8 cellular contexts compared by ENCODE assay signal in genomic region chr17:21126645-21127507, GRCh38. TPM values are rescaled to one million over a fixed set of nuclear protein-coding genes. Genes with fewer than 3 reads are reported as not detected.
A peak's percentile ranks its signal among the peaks of the same experiment; 100 is the strongest.
DNase-seq lines count a peak whose midpoint lies in the region; ATAC-seq and TF ChIP-seq lines count a peak whose summit lies in the region.

DHRS7B (plus strand) TSS chr17:21126964; CDS start chr17:21126972, 8 bp downstream.

- WGBS in adrenal gland, 4 donors, result 0% methylated on average over 26 to 66 of the region's 66 CpGs
- 0 to 1% (median 1%) methylated on average over 27 to 66 of the region's 66 CpGs for WGBS in heart left ventricle, 4 donors
- 0 to 1% methylated on average over 27 to 55 of the region's 66 CpGs for WGBS in upper lobe of left lung, 2 donors

- H3K4me1 ChIP-seq in adrenal gland (replicated peaks in 1 of 2), result peaks cover 6 to 17% of the 10 kb centered on the region in 2 donors
- H3K4me1 ChIP-seq in heart left ventricle, result peaks cover 3 to 65% (median 19%) of the 10 kb centered on the region in 12 donors
- H3K4me1 ChIP-seq in upper lobe of left lung, result peaks cover 12 to 32% (median 19%) of the 10 kb centered on the region in 4 donors

- no peak for TF ChIP-seq CTCF in GM12875 (IDR thresholded peaks at IDR 0.05; ENCODE audit: borderline replicate concordance, insufficient read depth, low read depth, low read length)
- no peak for TF ChIP-seq CTCF in adrenal gland (IDR thresholded peaks at IDR 0.05)
- TF ChIP-seq CTCF in heart left ventricle (IDR thresholded peaks at IDR 0.05), result peak in 2 of 12 donors; percentile 10 to 16
- TF ChIP-seq CTCF in upper lobe of left lung (IDR thresholded peaks at IDR 0.05), result peak in 1 of 6 experiments; percentile 18

- H3K36me3 ChIP-seq in adrenal gland (replicated peaks in 1 of 2) (no peaks in the 10 kb centered on the region), heart left ventricle (no peaks in the 10 kb centered on the region), upper lobe of left lung (no peaks in the 10 kb centered on the region)

- DNase-seq in NCI-H1436 (lab: John Stamatoyannopoulos, UW) (peak; percentile 99), T-cell (peak; percentile 87 to 96 (median 94)), adrenal gland (peak; percentile 94 to 98 (median 96)), heart left ventricle (peak; percentile 95 to 98 (median 98)), posterior cingulate gyrus (peak; percentile 93 to 99 (median 96)), upper lobe of left lung (peak; percentile 95 to 96)

- CTCF ChIA-PET in T-cell (lab: Charles Lee), result interaction anchor here (0.5 to 1.2 kb wide), 5 partner anchors 84 to 1117 kb away, joined by 3 to 4 read pairs (median 3); no protein-coding TSS in a partner anchor

- H3K4me3 Mint-ChIP-seq in T-cell, result peak within 1 kb of the TSS; percentile 90 to 96 (median 91)

- no peaks in the 10 kb centered on the region for H3K27me3 Mint-ChIP-seq in T-cell

- H3K4me3 ChIP-seq in GM12875 (ENCODE audit: low read depth, low read length) (peak within 1 kb of the TSS; percentile 98), adrenal gland (peak within 1 kb of the TSS; percentile 0 to 97 (median 46)), heart left ventricle (peak within 1 kb of the TSS; percentile 58 to 95 (median 72)), upper lobe of left lung (peak within 1 kb of the TSS; percentile 46 to 82 (median 70))

- no peaks in the 10 kb centered on the region for H3K36me3 Mint-ChIP-seq in T-cell

- TF ChIP-seq EP300 in upper lobe of left lung (IDR thresholded peaks at IDR 0.05), result peak in 1 of 4 donors; percentile 10

- H3K27me3 ChIP-seq in adrenal gland (no peaks in the 10 kb centered on the region), heart left ventricle (no peaks in the 10 kb centered on the region), upper lobe of left lung (no peaks in the 10 kb centered on the region)

- H3K27ac ChIP-seq in adrenal gland, result peak within 1 kb of the TSS; percentile 73 to 91 (median 87)
- peak within 1 kb of the TSS; percentile 51 to 96 (median 88) for H3K27ac ChIP-seq in heart left ventricle
- peak within 1 kb of the TSS; percentile 91 to 96 (median 94) for H3K27ac ChIP-seq in upper lobe of left lung

- H3K4me1 Mint-ChIP-seq in T-cell, result peaks cover 39 to 47% (median 40%) of the 10 kb centered on the region in 3 donors

- TF ChIP-seq POLR2A in adrenal gland (IDR thresholded peaks at IDR 0.05), result peak in 1 of 2 donors; percentile 57
- peak in 1 of 2 donors; percentile 68 for TF ChIP-seq POLR2A in heart left ventricle (IDR thresholded peaks at IDR 0.05)
- peak in 3 of 4 donors; percentile 58 to 84 (median 75) for TF ChIP-seq POLR2A in upper lobe of left lung (IDR thresholded peaks at IDR 0.05)

- ATAC-seq in HG02798 (IDR thresholded peaks at IDR 0.05; ENCODE audit: poor library complexity, unreplicated experiment) (peak; percentile 96), T-cell (replicated peaks in 1 of 4) (peak; percentile 90 to 94 (median 92)), heart left ventricle (peak; percentile 92 to 97 (median 97)), upper lobe of left lung (ENCODE audit: low FRiP score in 2 of 2) (peak; percentile 96 to 98)

- peak within 1 kb of the TSS; percentile 89 to 97 for H3K27ac Mint-ChIP-seq in T-cell

- H3K9me3 Mint-ChIP-seq in T-cell, result no peaks in the 10 kb centered on the region

- intact Hi-C loops in adrenal gland (cut with DNase I), result loop anchor here (10.0 kb wide), 1 partner anchor 118 kb away; no protein-coding TSS in a partner anchor
- intact Hi-C loops in heart left ventricle (cut with DNase I), result loop anchor here in 9 of 10 donors (2.0 to 10.0 kb wide), 19 partner anchors 35 to 386 kb away; partner anchors contain the start of genes TMEM11 (in 8 of the 9), NATD1 (in 5 of the 9), MAP2K3 (in 2 of the 9) and USP22 (in 2 of the 9)
- intact Hi-C loops in posterior cingulate gyrus (cut with DNase I), result loop anchor here (2.0 to 10.0 kb wide), 5 partner anchors 85 to 386 kb away; partner anchors contain the start of genes MAP2K3 and TMEM11

- H3K9me3 ChIP-seq in adrenal gland (replicated peaks in 1 of 3), result no peaks in the 10 kb centered on the region
- H3K9me3 ChIP-seq in heart left ventricle, result no peaks in the 10 kb centered on the region
- no peaks in the 10 kb centered on the region for H3K9me3 ChIP-seq in upper lobe of left lung

- POLR2A ChIA-PET in T-cell (lab: Charles Lee), result interaction anchor here in 1 of 2 donors (0.6 kb wide), 1 partner anchor 129 kb away, joined by 6 read pairs; no protein-coding TSS in a partner anchor

RNA-seq across cellular contexts. Expression of gene DHRS7B, which starts in this region (rescaled TPM):
- total RNA-seq in T-cell (1 to 10 TPM; 5.8 to 9.2 (median 8.1) TPM), adrenal gland (10 to 100 TPM; 18.0 to 65.5 (median 31.9) TPM), heart left ventricle (10 to 100 TPM; 20.2 to 45.2 (median 34.7) TPM), upper lobe of left lung (10 to 100 TPM; 16.8 to 47.2 (median 30.2) TPM)
- polyA plus RNA-seq in adrenal gland (10 to 100 TPM; 38.3 to 53.9 (median 45.4) TPM), heart left ventricle (10 to 100 TPM; 40.5 to 42.2 TPM)

Comparison
In these comparisons a context has a peak if more than half of its experiments do, and no peak if none do; other contexts are left out.
1. Peak in every context shown above with its lines: DNase-seq, ATAC-seq, H3K4me3 ChIP-seq and H3K27ac ChIP-seq.
2. H3K4me3 ChIP-seq: peak in every context shown above with its lines; median percentile 98 in GM12875; 72 in heart left ventricle; 70 in upper lobe of left lung; 46 in adrenal gland.